8 cellular contexts compared by ENCODE assay signal in the genomic region with DNA sequence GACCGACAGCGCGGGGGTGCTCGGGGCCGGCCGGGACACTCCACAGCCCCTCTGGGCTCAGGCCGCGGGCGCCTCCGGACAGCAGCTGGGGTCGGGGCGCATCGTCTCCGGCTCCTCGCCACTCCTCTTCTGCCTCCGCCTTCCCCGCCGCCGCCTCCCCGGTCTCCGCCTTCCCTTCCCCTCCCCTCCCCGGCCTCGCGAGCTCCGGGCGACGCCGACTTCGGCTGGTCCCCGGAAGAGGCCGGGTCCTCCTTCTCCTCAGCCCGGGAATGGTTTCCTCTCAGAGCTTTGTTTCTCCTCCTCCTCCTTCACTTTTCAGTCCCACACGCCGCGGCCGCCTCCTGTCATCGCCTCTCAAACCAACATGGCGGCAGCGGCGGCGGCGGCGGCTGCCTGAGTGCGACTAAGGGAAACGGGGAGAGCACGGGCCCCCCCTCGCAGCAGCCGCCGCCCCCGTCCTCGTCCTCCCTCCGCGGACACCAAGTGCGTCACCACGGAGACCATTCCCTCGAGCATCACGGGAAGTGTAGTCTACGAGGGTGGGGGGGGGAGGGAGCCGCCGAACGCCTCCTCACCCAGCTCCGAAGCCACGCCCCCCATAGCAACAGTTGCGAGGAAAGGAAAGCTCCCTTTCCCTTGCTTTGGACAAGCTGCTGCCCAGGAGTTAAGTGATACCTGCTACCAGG. TPM values are rescaled to one million over a fixed set of nuclear protein-coding genes. Genes with fewer than 3 reads are reported as not detected.
DNase-seq lines count a peak whose midpoint lies in the region; ATAC-seq and TF ChIP-seq lines count a peak whose summit lies in the region.

A gene with protein sequence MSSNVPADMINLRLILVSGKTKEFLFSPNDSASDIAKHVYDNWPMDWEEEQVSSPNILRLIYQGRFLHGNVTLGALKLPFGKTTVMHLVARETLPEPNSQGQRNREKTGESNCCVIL (minus strand): TSS at position 405 of the 686 bp plus-strand sequence. CDS start 1,079 bp downstream, outside the sequence.

- H3K27me3 ChIP-seq in BJ (ENCODE audit: control insufficient read depth, insufficient read depth, low read length): no peaks in the 10 kb centered on the region

- H3K4me3 ChIP-seq in BJ (ENCODE audit: low read depth, low read length) (peak within 1 kb of the TSS; percentile 75), choroid plexus epithelial cell (ENCODE audit: low read depth, low read length) (peak within 1 kb of the TSS; percentile 79)

- DNase-seq in BJ (ENCODE audit: low read depth): peak; percentile 71
- peak; percentile 95 for DNase-seq in GM19240 (ENCODE audit: insufficient read length, low spot score)
- DNase-seq in NCI-H524 treated with DMSO at 0.1 percent for 48 hours (lab: John Stamatoyannopoulos, UW): peak; percentile 93
- peak; percentile 94 to 95 for DNase-seq in activated CD4-positive, alpha-beta T cell treated with anti-CD3 and anti-CD28 coated beads for 4 hours
- DNase-seq in choroid plexus epithelial cell (ENCODE audit: low read depth): peak; percentile 98
- peak; percentile 84 for DNase-seq in kidney glomerular epithelial cell (lab: John Stamatoyannopoulos, UW)
- peak; percentile 89 to 94 for DNase-seq in stimulated activated CD4-positive, alpha-beta T cell treated with anti-CD3 and anti-CD28 coated beads, Interleukin-15, amount 100 ng/mL, for 48 hours (ENCODE audit: low read depth in 2 of 2)

- POLR2A ChIA-PET in BJ (lab: Charles Lee): interaction anchor here (0.6 to 0.9 kb wide), 4 partner anchors 11 to 457 kb away, joined by 3 to 13 read pairs (median 4); a partner anchor contains a TSS

- TF ChIP-seq CTCF in BJ (IDR thresholded peaks at IDR 0.05; ENCODE audit: insufficient read depth, low read depth, low read length) (no peak), choroid plexus epithelial cell (conservative IDR thresholded peaks at IDR 0.05; ENCODE audit: low read depth, low read length) (no peak)

- CTCF ChIA-PET in BJ (lab: Yijun Ruan, JAX): interaction anchor here (0.6 to 7.3 kb wide), 8 partner anchors 12 to 1760 kb away, joined by 3 to 37 read pairs (median 3); no protein-coding TSS in a partner anchor

- H3K36me3 ChIP-seq in BJ (ENCODE audit: control insufficient read depth, insufficient read depth, low read length): no peaks in the 10 kb centered on the region

- peak; percentile 82 for ATAC-seq in HG03457 (IDR thresholded peaks at IDR 0.05; ENCODE audit: unreplicated experiment)

RNA-seq across cellular contexts. Expression of the gene that starts here (rescaled TPM):
- 18.0 and 33.0 TPM in 2 replicates for polyA plus RNA-seq in BJ (2011; rRNA removed)
- polyA minus RNA-seq in BJ (2011; rRNA and poly(A)+ RNA removed): 12.4 and 16.7 TPM in 2 replicates

Comparison
In these comparisons a context has a peak if more than half of its experiments do, and no peak if none do; other contexts are left out.
1. Peak in every context shown above with its lines: DNase-seq, ATAC-seq and H3K4me3 ChIP-seq.